1 cellular context compared by ENCODE assay signal in the genomic region with DNA sequence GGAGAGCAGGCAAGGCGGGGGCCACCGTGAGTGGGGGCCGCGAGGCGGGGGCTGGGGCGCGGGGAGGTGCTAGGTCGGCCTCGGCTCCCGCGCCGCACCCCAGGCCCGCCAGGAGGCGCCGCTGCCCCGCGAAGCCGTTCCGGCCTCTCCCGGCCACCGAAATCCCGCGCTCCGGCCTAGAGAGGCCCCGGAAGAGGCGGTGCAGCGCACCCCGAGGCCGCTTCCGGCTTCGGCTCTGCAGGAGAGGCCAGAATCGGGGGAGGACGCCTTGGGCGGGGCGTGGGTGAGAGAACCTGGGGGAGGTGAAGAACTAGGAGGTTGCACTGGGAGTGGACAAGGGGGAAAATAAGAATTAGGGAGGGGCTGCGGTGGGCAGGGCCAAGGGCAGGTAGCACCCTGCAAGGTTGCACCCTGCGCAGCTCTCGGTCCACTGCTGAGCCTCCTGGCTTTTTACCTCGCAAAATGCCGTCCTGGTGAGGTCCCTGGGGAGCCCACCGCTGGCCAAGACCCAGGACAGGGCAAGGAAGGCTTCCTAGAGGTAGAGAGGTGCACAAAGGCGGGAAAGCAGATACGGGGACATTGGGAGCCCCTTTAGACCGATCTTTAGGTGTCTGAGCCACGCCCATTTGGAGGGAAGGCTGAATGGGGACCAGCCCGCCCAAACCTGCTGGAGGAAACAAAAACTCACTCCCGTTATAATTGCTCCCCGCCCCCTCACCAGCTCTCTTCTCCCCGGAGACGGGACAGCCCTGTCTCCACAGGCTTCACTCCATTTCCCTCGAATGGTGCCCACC.
TF ChIP-seq lines count a peak whose summit lies in the region.

No MANE protein-coding gene starts in this region.

TF ChIP-seq in HepG2, 621 proteins besides CTCF, POLR2A, EP300 and RAD21 (continues in another document):
- TF ChIP-seq, protein P1, sequence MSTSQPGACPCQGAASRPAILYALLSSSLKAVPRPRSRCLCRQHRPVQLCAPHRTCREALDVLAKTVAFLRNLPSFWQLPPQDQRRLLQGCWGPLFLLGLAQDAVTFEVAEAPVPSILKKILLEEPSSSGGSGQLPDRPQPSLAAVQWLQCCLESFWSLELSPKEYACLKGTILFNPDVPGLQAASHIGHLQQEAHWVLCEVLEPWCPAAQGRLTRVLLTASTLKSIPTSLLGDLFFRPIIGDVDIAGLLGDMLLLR (CRISPR knock-in tag; IDR thresholded peaks at IDR 0.05), result no peak
- TF ChIP-seq ZSCAN25 (CRISPR knock-in tag; IDR thresholded peaks at IDR 0.05), result peak; percentile 21; the same call in 1 of the 2 replicates
- TF ChIP-seq NCOA5 (CRISPR knock-in tag; IDR thresholded peaks at IDR 0.05), result no peak
- TF ChIP-seq ZMYM2 (CRISPR knock-in tag; IDR thresholded peaks at IDR 0.05), result no peak
- 0 out of 2 replicates have a peak, but pooled peaks have one; percentile 60 for TF ChIP-seq ZKSCAN8 (CRISPR knock-in tag; IDR thresholded peaks at IDR 0.05; ENCODE audit: borderline replicate concordance)
- TF ChIP-seq, protein P2, sequence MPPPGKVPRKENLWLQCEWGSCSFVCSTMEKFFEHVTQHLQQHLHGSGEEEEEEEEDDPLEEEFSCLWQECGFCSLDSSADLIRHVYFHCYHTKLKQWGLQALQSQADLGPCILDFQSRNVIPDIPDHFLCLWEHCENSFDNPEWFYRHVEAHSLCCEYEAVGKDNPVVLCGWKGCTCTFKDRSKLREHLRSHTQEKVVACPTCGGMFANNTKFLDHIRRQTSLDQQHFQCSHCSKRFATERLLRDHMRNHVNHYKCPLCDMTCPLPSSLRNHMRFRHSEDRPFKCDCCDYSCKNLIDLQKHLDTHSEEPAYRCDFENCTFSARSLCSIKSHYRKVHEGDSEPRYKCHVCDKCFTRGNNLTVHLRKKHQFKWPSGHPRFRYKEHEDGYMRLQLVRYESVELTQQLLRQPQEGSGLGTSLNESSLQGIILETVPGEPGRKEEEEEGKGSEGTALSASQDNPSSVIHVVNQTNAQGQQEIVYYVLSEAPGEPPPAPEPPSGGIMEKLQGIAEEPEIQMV (CRISPR knock-in tag; IDR thresholded peaks at IDR 0.05; ENCODE audit: low read depth), result no peak
- TF ChIP-seq PRMT3 (CRISPR knock-in tag; IDR thresholded peaks at IDR 0.05; ENCODE audit: borderline replicate concordance, low read depth), result 0 out of 2 replicates have a peak, but pooled peaks have one; percentile 42
- no peak for TF ChIP-seq RAD51 (IDR thresholded peaks at IDR 0.05; ENCODE audit: borderline replicate concordance)
- 0 out of 2 replicates have a peak, but pooled peaks have one; percentile 25 for TF ChIP-seq ZNF138 (CRISPR knock-in tag; IDR thresholded peaks at IDR 0.05; ENCODE audit: low read depth)
- TF ChIP-seq ASH2L (IDR thresholded peaks at IDR 0.05; ENCODE audit: insufficient read length, low read depth, low read length), result peak; percentile 19
- TF ChIP-seq KLF6 (CRISPR knock-in tag; IDR thresholded peaks at IDR 0.05), result peak; percentile 91; the same call in 1 of the 2 replicates
- TF ChIP-seq PCBP2 (optimal IDR thresholded peaks at IDR 0.05; ENCODE audit: low read depth, low read length, poor library complexity, severe bottlenecking), result no peak
- peak; percentile 56; the same call in 1 of the 2 replicates for TF ChIP-seq ZFP90 (CRISPR knock-in tag; IDR thresholded peaks at IDR 0.05; ENCODE audit: borderline replicate concordance)
- peak; percentile 54 for TF ChIP-seq ZNF143 (CRISPR knock-in tag; IDR thresholded peaks at IDR 0.05)
- 0 out of 2 replicates have a peak, but pooled peaks have one; percentile 54 for TF ChIP-seq JUND (CRISPR knock-in tag; IDR thresholded peaks at IDR 0.05)
- 0 out of 2 replicates have a peak, but pooled peaks have one; percentile 39 for TF ChIP-seq ZSCAN30 (CRISPR knock-in tag; IDR thresholded peaks at IDR 0.05)
- no peak for TF ChIP-seq MATR3 (CRISPR knock-in tag; IDR thresholded peaks at IDR 0.05)
- TF ChIP-seq, protein P3, sequence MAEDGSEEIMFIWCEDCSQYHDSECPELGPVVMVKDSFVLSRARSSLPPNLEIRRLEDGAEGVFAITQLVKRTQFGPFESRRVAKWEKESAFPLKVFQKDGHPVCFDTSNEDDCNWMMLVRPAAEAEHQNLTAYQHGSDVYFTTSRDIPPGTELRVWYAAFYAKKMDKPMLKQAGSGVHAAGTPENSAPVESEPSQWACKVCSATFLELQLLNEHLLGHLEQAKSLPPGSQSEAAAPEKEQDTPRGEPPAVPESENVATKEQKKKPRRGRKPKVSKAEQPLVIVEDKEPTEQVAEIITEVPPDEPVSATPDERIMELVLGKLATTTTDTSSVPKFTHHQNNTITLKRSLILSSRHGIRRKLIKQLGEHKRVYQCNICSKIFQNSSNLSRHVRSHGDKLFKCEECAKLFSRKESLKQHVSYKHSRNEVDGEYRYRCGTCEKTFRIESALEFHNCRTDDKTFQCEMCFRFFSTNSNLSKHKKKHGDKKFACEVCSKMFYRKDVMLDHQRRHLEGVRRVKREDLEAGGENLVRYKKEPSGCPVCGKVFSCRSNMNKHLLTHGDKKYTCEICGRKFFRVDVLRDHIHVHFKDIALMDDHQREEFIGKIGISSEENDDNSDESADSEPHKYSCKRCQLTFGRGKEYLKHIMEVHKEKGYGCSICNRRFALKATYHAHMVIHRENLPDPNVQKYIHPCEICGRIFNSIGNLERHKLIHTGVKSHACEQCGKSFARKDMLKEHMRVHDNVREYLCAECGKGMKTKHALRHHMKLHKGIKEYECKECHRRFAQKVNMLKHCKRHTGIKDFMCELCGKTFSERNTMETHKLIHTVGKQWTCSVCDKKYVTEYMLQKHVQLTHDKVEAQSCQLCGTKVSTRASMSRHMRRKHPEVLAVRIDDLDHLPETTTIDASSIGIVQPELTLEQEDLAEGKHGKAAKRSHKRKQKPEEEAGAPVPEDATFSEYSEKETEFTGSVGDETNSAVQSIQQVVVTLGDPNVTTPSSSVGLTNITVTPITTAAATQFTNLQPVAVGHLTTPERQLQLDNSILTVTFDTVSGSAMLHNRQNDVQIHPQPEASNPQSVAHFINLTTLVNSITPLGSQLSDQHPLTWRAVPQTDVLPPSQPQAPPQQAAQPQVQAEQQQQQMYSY (CRISPR knock-in tag; IDR thresholded peaks at IDR 0.05), result no peak
- TF ChIP-seq ZMAT3 (CRISPR knock-in tag; conservative IDR thresholded peaks at IDR 0.05), result 0 out of 2 replicates have a peak, but pooled peaks have one; percentile 47
- TF ChIP-seq SCMH1 (CRISPR knock-in tag; IDR thresholded peaks at IDR 0.05; ENCODE audit: borderline replicate concordance), result no peak
- TF ChIP-seq ISX (CRISPR knock-in tag; conservative IDR thresholded peaks at IDR 0.05), result no peak
- peak; percentile 92; the same call in 1 of the 2 replicates for TF ChIP-seq KLF9 (CRISPR knock-in tag; IDR thresholded peaks at IDR 0.05; ENCODE audit: low read depth)
- TF ChIP-seq ZNF292 (CRISPR knock-in tag; IDR thresholded peaks at IDR 0.05; ENCODE audit: borderline replicate concordance, low read depth), result 0 out of 2 replicates have a peak, but pooled peaks have one; percentile 37
- TF ChIP-seq, protein P4, sequence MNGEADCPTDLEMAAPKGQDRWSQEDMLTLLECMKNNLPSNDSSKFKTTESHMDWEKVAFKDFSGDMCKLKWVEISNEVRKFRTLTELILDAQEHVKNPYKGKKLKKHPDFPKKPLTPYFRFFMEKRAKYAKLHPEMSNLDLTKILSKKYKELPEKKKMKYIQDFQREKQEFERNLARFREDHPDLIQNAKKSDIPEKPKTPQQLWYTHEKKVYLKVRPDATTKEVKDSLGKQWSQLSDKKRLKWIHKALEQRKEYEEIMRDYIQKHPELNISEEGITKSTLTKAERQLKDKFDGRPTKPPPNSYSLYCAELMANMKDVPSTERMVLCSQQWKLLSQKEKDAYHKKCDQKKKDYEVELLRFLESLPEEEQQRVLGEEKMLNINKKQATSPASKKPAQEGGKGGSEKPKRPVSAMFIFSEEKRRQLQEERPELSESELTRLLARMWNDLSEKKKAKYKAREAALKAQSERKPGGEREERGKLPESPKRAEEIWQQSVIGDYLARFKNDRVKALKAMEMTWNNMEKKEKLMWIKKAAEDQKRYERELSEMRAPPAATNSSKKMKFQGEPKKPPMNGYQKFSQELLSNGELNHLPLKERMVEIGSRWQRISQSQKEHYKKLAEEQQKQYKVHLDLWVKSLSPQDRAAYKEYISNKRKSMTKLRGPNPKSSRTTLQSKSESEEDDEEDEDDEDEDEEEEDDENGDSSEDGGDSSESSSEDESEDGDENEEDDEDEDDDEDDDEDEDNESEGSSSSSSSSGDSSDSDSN (CRISPR knock-in tag; IDR thresholded peaks at IDR 0.05), result peak; percentile 62; the same call in 1 of the 2 replicates
- no peak for TF ChIP-seq HOXA7 (CRISPR knock-in tag; IDR thresholded peaks at IDR 0.05)
- peak; percentile 62; the same call in 1 of the 2 replicates for TF ChIP-seq PITX1 (CRISPR knock-in tag; IDR thresholded peaks at IDR 0.05)
- no peak for TF ChIP-seq SOX6 (IDR thresholded peaks at IDR 0.05)
- peak; percentile 41; the same call in 1 of the 2 replicates for TF ChIP-seq SOX6 (CRISPR knock-in tag; IDR thresholded peaks at IDR 0.05)
- TF ChIP-seq ZFP41 (CRISPR knock-in tag; IDR thresholded peaks at IDR 0.05; ENCODE audit: borderline replicate concordance), result no peak
- no peak for TF ChIP-seq ZNF460 (CRISPR knock-in tag; IDR thresholded peaks at IDR 0.05; ENCODE audit: borderline replicate concordance)
- TF ChIP-seq AKAP8 (CRISPR knock-in tag; IDR thresholded peaks at IDR 0.05), result no peak
- TF ChIP-seq ZNF496 (CRISPR knock-in tag; IDR thresholded peaks at IDR 0.05; ENCODE audit: insufficient replicate concordance), result no peak
- TF ChIP-seq ZNF790 (CRISPR knock-in tag; IDR thresholded peaks at IDR 0.05; ENCODE audit: borderline replicate concordance), result no peak
- TF ChIP-seq DMAP1 (CRISPR knock-in tag; IDR thresholded peaks at IDR 0.05), result peak; percentile 68; the same call in 1 of the 2 replicates
- TF ChIP-seq TBX2 (CRISPR knock-in tag; IDR thresholded peaks at IDR 0.05; ENCODE audit: borderline replicate concordance), result peak; percentile 72; the same call in 1 of the 2 replicates
- TF ChIP-seq GATAD1 (CRISPR knock-in tag; IDR thresholded peaks at IDR 0.05), result peak; percentile 91
- TF ChIP-seq ZNF563 (CRISPR knock-in tag; IDR thresholded peaks at IDR 0.05), result no peak; the same call in 1 of the 2 replicates
- TF ChIP-seq NFKBIZ (CRISPR knock-in tag; IDR thresholded peaks at IDR 0.05), result 0 out of 2 replicates have a peak, but pooled peaks have one; percentile 59
- TF ChIP-seq ZKSCAN1 (IDR thresholded peaks at IDR 0.05; ENCODE audit: low read length), result peak; percentile 31; the same call in 1 of the 2 replicates
- TF ChIP-seq, protein P5, sequence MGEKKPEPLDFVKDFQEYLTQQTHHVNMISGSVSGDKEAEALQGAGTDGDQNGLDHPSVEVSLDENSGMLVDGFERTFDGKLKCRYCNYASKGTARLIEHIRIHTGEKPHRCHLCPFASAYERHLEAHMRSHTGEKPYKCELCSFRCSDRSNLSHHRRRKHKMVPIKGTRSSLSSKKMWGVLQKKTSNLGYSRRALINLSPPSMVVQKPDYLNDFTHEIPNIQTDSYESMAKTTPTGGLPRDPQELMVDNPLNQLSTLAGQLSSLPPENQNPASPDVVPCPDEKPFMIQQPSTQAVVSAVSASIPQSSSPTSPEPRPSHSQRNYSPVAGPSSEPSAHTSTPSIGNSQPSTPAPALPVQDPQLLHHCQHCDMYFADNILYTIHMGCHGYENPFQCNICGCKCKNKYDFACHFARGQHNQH (CRISPR knock-in tag; IDR thresholded peaks at IDR 0.05), result peak; percentile 95
- peak; percentile 78 for TF ChIP-seq ZFX (CRISPR knock-in tag; IDR thresholded peaks at IDR 0.05; ENCODE audit: low read depth)
- TF ChIP-seq ZNF589 (CRISPR knock-in tag; conservative IDR thresholded peaks at IDR 0.05), result peak; percentile 47; the same call in 1 of the 2 replicates
- no peak for TF ChIP-seq NFIB (CRISPR knock-in tag; IDR thresholded peaks at IDR 0.05; ENCODE audit: borderline replicate concordance)
- TF ChIP-seq NCOR1 (IDR thresholded peaks at IDR 0.05; ENCODE audit: borderline replicate concordance, low read length), result no peak
- TF ChIP-seq, protein P6, sequence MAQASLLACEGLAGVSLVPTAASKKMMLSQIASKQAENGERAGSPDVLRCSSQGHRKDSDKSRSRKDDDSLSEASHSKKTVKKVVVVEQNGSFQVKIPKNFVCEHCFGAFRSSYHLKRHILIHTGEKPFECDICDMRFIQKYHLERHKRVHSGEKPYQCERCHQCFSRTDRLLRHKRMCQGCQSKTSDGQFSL (CRISPR knock-in tag; IDR thresholded peaks at IDR 0.05), result no peak
- TF ChIP-seq THAP11 (CRISPR knock-in tag; IDR thresholded peaks at IDR 0.05), result peak; percentile 94
- TF ChIP-seq MIER3 (CRISPR knock-in tag; IDR thresholded peaks at IDR 0.05; ENCODE audit: borderline replicate concordance), result no peak
- TF ChIP-seq ARID4A (CRISPR knock-in tag; IDR thresholded peaks at IDR 0.05; ENCODE audit: borderline replicate concordance), result peak; percentile 89
- TF ChIP-seq NFYC (CRISPR knock-in tag; IDR thresholded peaks at IDR 0.05), result peak; percentile 39; the same call in 1 of the 2 replicates
- peak; percentile 97 for TF ChIP-seq ELF1 (CRISPR knock-in tag; IDR thresholded peaks at IDR 0.05)
- TF ChIP-seq FOXC1 (CRISPR knock-in tag; IDR thresholded peaks at IDR 0.05; ENCODE audit: borderline replicate concordance), result peak; percentile 82
